Comparison of ENCODE assay signal across 34 cellular contexts in the genomic region with DNA sequence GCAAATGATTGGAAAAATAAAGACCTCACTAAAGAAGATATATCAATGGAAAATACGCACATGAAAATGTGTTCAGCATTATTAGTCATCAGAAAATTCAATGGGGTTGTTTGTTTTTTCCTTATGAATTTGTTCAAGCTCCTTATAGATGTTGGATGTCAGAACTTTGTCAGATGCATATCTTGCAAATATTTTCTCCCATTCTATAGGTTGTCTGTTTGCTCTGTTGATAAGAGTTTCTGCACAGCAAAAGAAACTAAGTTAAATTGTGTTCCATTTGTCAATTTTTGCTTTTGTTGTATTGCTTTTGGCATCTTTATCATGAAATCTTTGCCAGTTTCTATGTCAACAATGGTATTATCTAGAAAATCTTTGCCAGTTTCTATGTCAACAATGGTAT.
"Had no signal": no experiment of that assay in that cellular context is flagged by ENCODE, and none has a peak within 500 bp of the region (broad histone marks: within the 10 kb centered on the region; RNA-seq: fewer than 3 reads in every experiment).

No MANE protein-coding gene starts in this region.

- ATAC-seq: activated naive CD4-positive, alpha-beta T cell treated with anti-CD3 and anti-CD28 coated beads, Interleukin-2, amount 50 U/mL, for 72 hours; activated naive CD8-positive, alpha-beta T cell treated with anti-CD3 and anti-CD28 coated beads, Interleukin-2, amount 50 U/mL, for 24 hours; activated T-cell treated with anti-CD3 and anti-CD28 coated beads, Interleukin-2, amount 50 U/mL, for 4 hours; activated T-cell treated with anti-CD3 and anti-CD28 coated beads, Interleukin-2, amount 50 U/mL, for 72 hours; activated T-helper 17 cell treated with anti-CD3 and anti-CD28 coated beads, Interleukin-2, amount 50 U/mL, for 72 hours; body of pancreas had no signal

- FAIRE-seq: astrocyte, bronchial epithelial cell had no signal

- H3K4me1 ChIP-seq: adrenal gland, ascending aorta, body of pancreas, breast epithelium had no signal

- DNase-seq: activated effector memory CD4-positive, alpha-beta T cell treated with anti-CD3 and anti-CD28 coated beads, Interleukin-2, amount 50 U/mL, for 16 hours; activated effector memory CD4-positive, alpha-beta T cell treated with Interleukin-2 at 50 U/mL for 16 hours; activated gamma-delta T cell; activated gamma-delta T cell treated with Interleukin-2 at 50 U/mL for 16 hours; activated naive CD4-positive, alpha-beta T cell; activated naive CD4-positive, alpha-beta T cell treated with anti-CD3 and anti-CD28 coated beads for 36 hours; activated naive CD4-positive, alpha-beta T cell treated with anti-CD3 and anti-CD28 coated beads, Interleukin-2, amount 10 ng/mL, durations not matched to agents 7 days and 5 days; activated naive CD4-positive, alpha-beta T cell treated with anti-CD3 and anti-CD28 coated beads, Interleukin-2, amount 50 U/mL, for 16 hours; activated naive CD4-positive, alpha-beta T cell treated with Interleukin-2 at 50 U/mL for 16 hours; activated naive CD8-positive, alpha-beta T cell treated with anti-CD3 and anti-CD28 coated beads for 36 hours; activated naive CD8-positive, alpha-beta T cell treated with anti-CD3 and anti-CD28 coated beads, Interleukin-2, amount 10 ng/mL, durations not matched to agents 7 days and 5 days; activated naive CD8-positive, alpha-beta T cell treated with anti-CD3 and anti-CD28 coated beads, Interleukin-2, amount 50 U/mL, for 24 hours; activated T-cell treated with anti-CD3 and anti-CD28 coated beads, Interleukin-2, amount 50 U/mL, for 1 hour; activated T-cell treated with anti-CD3 and anti-CD28 coated beads, Interleukin-2, amount 50 U/mL, for 24 hours; activated T-cell treated with anti-CD3 and anti-CD28 coated beads, Interleukin-2, amount 50 U/mL, for 4 hours; activated T-cell treated with anti-CD3 and anti-CD28 coated beads, Interleukin-2, amount 50 U/mL, for 48 hours; activated T-cell treated with anti-CD3 and anti-CD28 coated beads, Interleukin-2, amount 50 U/mL, for 72 hours; adrenal gland; amniotic stem cell; amygdala; anterior cingulate cortex; aorta; body of pancreas; brain microvascular endothelial cell; caudate nucleus; central memory CD4-positive, alpha-beta T cell; cerebellar nuclear complex had no signal

- H3K27me3 ChIP-seq: adrenal gland, ascending aorta, body of pancreas, brain microvascular endothelial cell, breast epithelium, cardiac muscle cell had no signal

- H3K36me3 ChIP-seq: adrenal gland, ascending aorta, brain microvascular endothelial cell, breast epithelium, cardiac muscle cell had no signal

- H3K27ac ChIP-seq: adrenal gland, ascending aorta, body of pancreas, brain microvascular endothelial cell, breast epithelium, cardiac muscle cell had no signal

- H3K4me3 ChIP-seq: adrenal gland, ascending aorta, body of pancreas, breast epithelium, cardiac muscle cell had no signal

- H3K9me3 ChIP-seq: adrenal gland, ascending aorta, body of pancreas, breast epithelium had no signal
